ENCODE assay signal across 1 cellular context in the genomic region with DNA sequence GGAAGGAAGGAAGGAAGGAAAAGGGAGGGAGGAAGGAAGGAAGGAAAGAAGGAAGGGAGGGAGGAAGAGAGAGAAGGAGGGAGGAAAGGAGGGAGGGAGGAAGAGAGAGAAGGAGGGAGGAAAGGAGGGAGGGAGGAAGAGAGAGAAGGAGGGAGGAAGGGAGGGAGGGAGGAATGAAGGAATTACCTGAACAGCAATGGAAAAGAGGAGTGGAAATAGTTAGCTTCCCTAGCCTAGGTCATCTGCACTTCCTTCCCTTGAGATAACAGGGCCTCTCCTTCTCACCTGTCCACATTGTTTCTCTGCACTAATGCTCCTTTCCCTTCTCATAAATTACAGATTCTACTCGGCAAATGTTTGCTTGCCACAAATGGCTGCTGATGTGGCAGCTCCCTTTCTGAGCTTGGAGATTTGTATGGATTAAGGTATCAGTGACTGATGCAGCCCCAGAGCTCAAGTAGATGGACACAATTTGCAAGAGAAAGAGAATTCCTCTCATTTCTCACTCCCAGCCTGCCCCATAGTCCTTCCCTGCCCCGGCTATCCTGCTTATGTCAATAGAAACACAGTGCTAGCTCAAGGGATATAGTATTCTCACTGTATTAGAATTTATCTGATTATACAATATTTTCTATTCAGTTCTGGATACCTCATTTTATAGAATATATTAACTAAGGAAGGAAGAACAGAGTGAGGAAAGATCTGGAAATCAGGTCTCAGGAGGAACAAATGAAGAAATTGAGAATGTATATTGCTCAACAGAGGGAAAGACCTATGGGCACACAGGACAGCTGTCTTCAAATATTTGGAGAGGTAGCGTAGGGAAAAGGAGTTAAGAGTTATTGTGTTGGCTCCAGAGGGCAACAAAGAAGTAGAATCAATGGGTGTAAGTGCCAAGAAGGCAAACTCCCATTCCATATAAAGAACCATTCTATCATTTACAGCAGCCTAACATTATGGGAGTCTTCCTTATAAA.
TF ChIP-seq lines count a peak whose summit lies in the region.

No MANE protein-coding gene starts in this region.

TF ChIP-seq in GM23338, 12 proteins besides CTCF, POLR2A, EP300 and RAD21 (continued from another document):
- TF ChIP-seq REST (IDR thresholded peaks at IDR 0.05; ENCODE audit: unreplicated experiment) = no peak
- no peak for TF ChIP-seq EZH2 (IDR thresholded peaks at IDR 0.05; ENCODE audit: low read depth, unreplicated experiment)
